Comparison of ENCODE assay signal across 10 cellular contexts in the genomic region with DNA sequence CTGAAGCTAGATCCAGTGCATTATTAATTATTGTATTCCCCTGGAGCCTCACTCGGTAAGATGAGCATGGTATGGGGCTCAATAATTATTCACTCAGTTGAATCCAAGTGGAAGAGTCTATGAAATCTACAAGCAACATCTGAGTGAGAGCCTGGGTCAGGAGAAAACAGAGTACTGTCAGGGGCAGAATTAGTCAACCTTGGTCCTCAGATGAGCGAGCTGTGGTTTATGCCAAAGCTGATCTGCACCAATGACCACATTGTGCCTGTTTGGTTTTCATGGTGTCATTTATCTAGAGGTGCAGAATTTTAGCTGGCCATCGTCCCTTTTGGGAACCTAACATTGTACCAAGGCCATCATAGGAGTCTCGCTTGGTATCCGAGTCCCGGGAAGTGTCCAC.
A peak's percentile ranks its signal among the peaks of the same experiment; 100 is the strongest.
DNase-seq lines count a peak whose midpoint lies in the region; ATAC-seq and TF ChIP-seq lines count a peak whose summit lies in the region.
"Had no signal": no experiment of that assay in that cellular context is flagged by ENCODE, and none has a peak within 500 bp of the region (broad histone marks: within the 10 kb centered on the region; RNA-seq: fewer than 3 reads in every experiment).

No MANE protein-coding gene starts in this region.

- H3K27ac Mint-ChIP-seq in activated T-helper 17 cell treated with anti-CD3 and anti-CD28 coated beads, Interleukin-2, amount 50 U/mL, for 72 hours = no peak overlapping the region

- H3K36me3 ChIP-seq in skeletal muscle tissue (ENCODE audit: control insufficient read depth in 3 of 3, insufficient read depth in 3 of 3, low read length in 3 of 3) (no peaks in the 10 kb centered on the region), testis (ENCODE audit: low read depth, missing control alignments) (no peaks in the 10 kb centered on the region)

- peak overlapping the region in 1 of 3 donors; percentile 63 for H3K4me3 ChIP-seq in skeletal muscle tissue (ENCODE audit: low read length in 3 of 3)
- no peak overlapping the region for H3K4me3 ChIP-seq in testis
- H3K4me3 ChIP-seq: K562 had no signal

- H3K4me1 ChIP-seq in skeletal muscle tissue (ENCODE audit: control insufficient read depth in 3 of 3, insufficient read depth in 3 of 3, low read length in 3 of 3) = peaks cover 14 to 23% (median 15%) of the 10 kb centered on the region in 3 donors
- H3K4me1 ChIP-seq in testis = no peaks in the 10 kb centered on the region

- ATAC-seq in GM19372 (IDR thresholded peaks at IDR 0.05; ENCODE audit: low read depth, unreplicated experiment) (peak; percentile 67), HG03039 (IDR thresholded peaks at IDR 0.05; ENCODE audit: unreplicated experiment) (peak; percentile 51)
- peak; percentile 70 for ATAC-seq in activated T-helper 17 cell treated with anti-CD3 and anti-CD28 coated beads, Interleukin-2, amount 50 U/mL, for 72 hours (replicated peaks)

- no peak for TF ChIP-seq POLR2A in testis (IDR thresholded peaks at IDR 0.05)

- no peaks in the 10 kb centered on the region for H3K36me3 Mint-ChIP-seq in activated T-helper 17 cell treated with anti-CD3 and anti-CD28 coated beads, Interleukin-2, amount 50 U/mL, for 72 hours (ENCODE audit: low read depth)

- H3K27me3 ChIP-seq in skeletal muscle tissue (ENCODE audit: control insufficient read depth in 3 of 3, insufficient read depth in 3 of 3, low read length in 3 of 3) (no peaks in the 10 kb centered on the region), testis (no peaks in the 10 kb centered on the region)

- 76 to 97% methylated on average over 6 of the region's 6 CpGs for WGBS in testis, 2 donors

- DNase-seq in testis (no peak), DMS53 treated with DMSO at 0.1 percent for 48 hours (lab: John Stamatoyannopoulos, UW; ENCODE audit: unreplicated experiment) (no peak), NCI-H524 (lab: John Stamatoyannopoulos, UW) (no peak), AG08396 (ENCODE audit: low spot score) (no peak)
- DNase-seq: stimulated activated CD4-positive, alpha-beta T cell treated with anti-CD3 and anti-CD28 coated beads, Interleukin-4, amount 100 ng/mL, for 1 hour had no signal

- H3K27me3 Mint-ChIP-seq in activated T-helper 17 cell treated with anti-CD3 and anti-CD28 coated beads, Interleukin-2, amount 50 U/mL, for 72 hours = peaks cover 15% of the 10 kb centered on the region

- peak overlapping the region; percentile 64 for H3K27ac ChIP-seq in skeletal muscle tissue (ENCODE audit: low read depth, low read length)
- H3K27ac ChIP-seq in testis = no peak overlapping the region

- H3K4me1 Mint-ChIP-seq in activated T-helper 17 cell treated with anti-CD3 and anti-CD28 coated beads, Interleukin-2, amount 50 U/mL, for 72 hours = no peaks in the 10 kb centered on the region

- no peak overlapping the region for H3K9ac ChIP-seq in skeletal muscle tissue (ENCODE audit: low read depth in 1 of 3, low read length in 3 of 3)

- no peaks in the 10 kb centered on the region for H3K9me3 Mint-ChIP-seq in activated T-helper 17 cell treated with anti-CD3 and anti-CD28 coated beads, Interleukin-2, amount 50 U/mL, for 72 hours

- no peaks in the 10 kb centered on the region for H3K9me3 ChIP-seq in skeletal muscle tissue (ENCODE audit: control insufficient read depth in 3 of 3, low read length in 3 of 3)
- H3K9me3 ChIP-seq in testis = no peaks in the 10 kb centered on the region

- intact Hi-C loops in testis (cut with DNase I; ENCODE audit: low total_unique reads) = no loop called here

- no peak for TF ChIP-seq CTCF in testis (IDR thresholded peaks at IDR 0.05)

- no peak overlapping the region for H3K4me3 Mint-ChIP-seq in activated T-helper 17 cell treated with anti-CD3 and anti-CD28 coated beads, Interleukin-2, amount 50 U/mL, for 72 hours
